9 cellular contexts compared by ENCODE assay signal in the genomic region with DNA sequence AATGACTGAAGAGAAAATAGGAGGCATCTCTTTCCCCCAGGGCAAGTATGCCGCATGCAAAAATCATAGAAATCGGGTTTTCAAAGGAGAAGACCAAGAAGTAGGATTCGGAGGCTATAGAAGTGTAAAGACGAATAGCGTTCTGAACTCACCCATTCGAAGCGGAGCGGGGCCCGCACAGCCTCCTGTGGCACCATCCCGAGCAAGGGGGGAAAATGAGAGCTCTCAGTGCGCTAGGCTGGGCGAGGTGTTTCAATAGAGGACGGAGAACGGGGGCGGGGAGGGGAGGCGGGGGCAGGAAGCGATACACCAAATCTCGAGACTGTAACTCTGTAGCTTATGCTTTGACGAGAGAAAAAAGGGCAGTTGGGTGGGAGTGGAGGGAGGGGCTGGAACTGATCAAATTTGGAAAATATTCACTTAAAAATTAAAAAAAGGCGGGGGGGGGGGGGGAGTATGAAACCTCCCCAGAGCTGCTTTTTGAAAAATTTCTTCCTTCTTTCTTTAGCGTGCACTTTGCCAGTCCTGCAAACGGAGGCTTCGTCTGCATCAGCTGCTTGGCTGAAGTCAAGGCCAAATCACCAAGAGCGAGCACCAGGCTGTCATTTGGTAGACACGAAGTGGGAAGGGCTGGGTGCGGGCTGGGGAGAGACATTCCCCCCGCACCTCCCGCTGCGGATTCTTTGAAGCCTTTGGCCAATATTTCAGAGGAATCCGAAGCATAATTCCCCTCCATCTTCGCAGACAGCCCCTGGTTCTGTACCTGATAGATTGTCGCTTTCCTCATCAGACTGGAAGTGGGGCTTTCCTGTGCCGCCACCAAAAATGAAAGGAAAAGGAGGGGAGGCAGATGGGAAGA. TPM values are rescaled to one million over a fixed set of nuclear protein-coding genes. Genes with fewer than 3 reads are reported as not detected.
DNase-seq lines count a peak whose midpoint lies in the region; FAIRE-seq and TF ChIP-seq lines count a peak whose summit lies in the region.
"Had no signal": no experiment of that assay in that cellular context is flagged by ENCODE, and none has a peak within 500 bp of the region (broad histone marks: within the 10 kb centered on the region; RNA-seq: fewer than 3 reads in every experiment).

No MANE protein-coding gene starts in this region.

- H3K27ac Mint-ChIP-seq in astrocyte (ENCODE audit: unreplicated experiment) = no peak overlapping the region
- H3K27ac Mint-ChIP-seq: activated T-helper 2 cell treated with anti-CD3 and anti-CD28 coated beads, Interferon-gamma antibody, Interleukin-2, Interleukin-4, amounts not matched to agents 10 μg/mL and 5 μg/mL and 100 μg/mL, durations not matched to agents 14 hours and 24 hours and 36 hours had no signal

- no peaks in the 10 kb centered on the region for H3K27me3 ChIP-seq in astrocyte (ENCODE audit: insufficient read depth, low read length)
- no peaks in the 10 kb centered on the region for H3K27me3 ChIP-seq in skeletal muscle satellite cell (ENCODE audit: control insufficient read depth, insufficient read depth, low read length)

- H2AFZ ChIP-seq in astrocyte (ENCODE audit: low read depth, low read length) = no peak overlapping the region

- H3K4me1 ChIP-seq in astrocyte (ENCODE audit: insufficient read depth, low read length) (peaks cover 53% of the 10 kb centered on the region), skeletal muscle satellite cell (ENCODE audit: control insufficient read depth, insufficient read depth, low read length) (peaks cover 54% of the 10 kb centered on the region)

- peak overlapping the region; percentile 95 for H3K27ac ChIP-seq in astrocyte (ENCODE audit: low read depth, low read length)

- CTCF ChIA-PET in HEK293T (lab: Yijun Ruan, JAX) = interaction anchor here (2.1 kb wide), 1 partner anchor 445 kb away, joined by 7 read pairs; no protein-coding TSS in a partner anchor

- TF ChIP-seq CTCF in HFF-Myc (IDR thresholded peaks at IDR 0.05; ENCODE audit: low read depth, low read length, missing control alignments) (no peak), astrocyte (IDR thresholded peaks at IDR 0.05; ENCODE audit: insufficient read depth, low read depth, low read length) (no peak)

- H3K36me3 ChIP-seq in astrocyte (ENCODE audit: insufficient read depth, low read length) = peaks cover 30% of the 10 kb centered on the region
- H3K36me3 ChIP-seq in skeletal muscle satellite cell (ENCODE audit: insufficient read depth, low read length) = peaks cover 89% of the 10 kb centered on the region

- H3K9ac ChIP-seq in astrocyte (ENCODE audit: low read length) = peak overlapping the region; percentile 96
- peak overlapping the region; percentile 91 for H3K9ac ChIP-seq in skeletal muscle satellite cell (ENCODE audit: low read depth, low read length)

- H3K9me3 ChIP-seq in astrocyte (ENCODE audit: insufficient read depth, low read depth, low read length) = no peaks in the 10 kb centered on the region
- no peaks in the 10 kb centered on the region for H3K9me3 ChIP-seq in iPS-18c (ENCODE audit: control insufficient read depth, insufficient read depth, low read length)
- H3K9me3 ChIP-seq in skeletal muscle satellite cell (replicated peaks; ENCODE audit: low read length) = no peaks in the 10 kb centered on the region

- no peak overlapping the region for H3K4me3 Mint-ChIP-seq in astrocyte (ENCODE audit: unreplicated experiment)

- peaks cover 5% of the 10 kb centered on the region for H3K36me3 Mint-ChIP-seq in astrocyte (ENCODE audit: low read depth, unreplicated experiment)

- H3K4me1 Mint-ChIP-seq in astrocyte (ENCODE audit: low read depth, unreplicated experiment) = peaks cover 23% of the 10 kb centered on the region

- peaks cover 99% of the 10 kb centered on the region for H3K79me2 ChIP-seq in astrocyte (ENCODE audit: insufficient read depth, low read length)

- H3K4me3 ChIP-seq in HFF-Myc (replicated peaks; ENCODE audit: low read depth, low read length) (peak overlapping the region; percentile 59), astrocyte (ENCODE audit: insufficient read depth, low read depth, low read length) (peak overlapping the region; percentile 87), iPS-18c (ENCODE audit: insufficient read depth, low read depth, low read length) (peak overlapping the region; percentile 40), skeletal muscle satellite cell (ENCODE audit: low read length) (peak overlapping the region; percentile 80)

- peaks cover 56% of the 10 kb centered on the region for H4K20me1 ChIP-seq in astrocyte (ENCODE audit: insufficient read depth, low read length)

- peak; percentile 37 for FAIRE-seq in astrocyte (lab: Jason Lieb, UNC)
- FAIRE-seq in GM12892 (lab: Jason Lieb, UNC) = no peak

- POLR2A ChIA-PET in HEK293T (lab: Yijun Ruan, JAX) = no interaction called here

- H3K9me3 Mint-ChIP-seq in astrocyte (ENCODE audit: unreplicated experiment) = no peaks in the 10 kb centered on the region
- H3K9me3 Mint-ChIP-seq: activated T-helper 2 cell treated with anti-CD3 and anti-CD28 coated beads, Interferon-gamma antibody, Interleukin-2, Interleukin-4, amounts not matched to agents 10 μg/mL and 5 μg/mL and 100 μg/mL, durations not matched to agents 14 hours and 24 hours and 36 hours had no signal

- H3K27me3 Mint-ChIP-seq in astrocyte (ENCODE audit: low read depth, unreplicated experiment) = no peaks in the 10 kb centered on the region

- no peak for TF ChIP-seq POLR2A in GM12892 (IDR thresholded peaks at IDR 0.05; ENCODE audit: low read depth, low read length)

- DNase-seq in HFF-Myc (ENCODE audit: extremely low read depth, low read depth) (no peak), astrocyte (ENCODE audit: low read depth) (peak; percentile 77), GM12892 (ENCODE audit: insufficient read length) (no peak), HEK293T (ENCODE audit: extremely low spot score) (no peak), DMS153 (lab: John Stamatoyannopoulos, UW) (no peak), COLO829 (ENCODE audit: low spot score) (no peak)

- peak overlapping the region; percentile 87 for H3K4me2 ChIP-seq in astrocyte (ENCODE audit: low read length)
- peak overlapping the region; percentile 78 for H3K4me2 ChIP-seq in skeletal muscle satellite cell (ENCODE audit: low read length)

TF ChIP-seq in HEK293T, 16 proteins besides CTCF, POLR2A, EP300 and RAD21:
- TF ChIP-seq ZNF384 (IDR thresholded peaks at IDR 0.05) (no peak), SUZ12 (IDR thresholded peaks at IDR 0.05) (no peak)
TF ChIP-seq in HEK293T: peak in this region for 0.

RNA-seq across cellular contexts. Expression of a gene that starts 15.6 kb away (rescaled TPM):
- 1.1 and 1.2 TPM in 2 replicates for total RNA-seq in astrocyte
- 19.2 and 31.2 TPM in 2 replicates for total RNA-seq in skeletal muscle satellite cell (2012; rRNA removed)
- polyA plus RNA-seq in GM12892 (2012; ENCODE audit: missing spikeins) = not detected
- total RNA-seq: activated T-helper 2 cell treated with anti-CD3 and anti-CD28 coated beads, Interferon-gamma antibody, Interleukin-2, Interleukin-4, amounts not matched to agents 10 μg/mL and 5 μg/mL and 100 μg/mL, durations not matched to agents 14 hours and 24 hours and 36 hours had no signal
